ENCODE assay signal across 17 cellular contexts in the genomic region with DNA sequence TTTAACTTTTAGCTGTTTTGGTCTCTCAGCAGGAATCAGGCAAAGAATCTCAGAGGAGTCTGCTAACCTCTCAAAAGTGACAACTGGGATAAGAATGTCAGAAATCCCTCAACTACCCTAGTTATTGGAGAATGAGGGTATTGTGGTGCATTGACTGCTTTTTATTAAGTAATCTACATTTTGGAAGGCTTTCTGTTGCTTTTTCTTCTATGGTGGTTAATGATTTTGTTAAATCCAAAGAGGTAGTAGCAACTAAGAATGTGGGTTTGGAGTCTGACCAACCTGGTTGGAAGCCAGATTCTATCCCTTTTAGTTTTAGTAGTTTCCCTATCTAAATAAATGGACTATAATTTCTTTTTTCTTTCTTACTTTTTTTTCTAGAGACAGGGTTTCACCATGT.
A peak's percentile ranks its signal among the peaks of the same experiment; 100 is the strongest.
DNase-seq lines count a peak whose midpoint lies in the region; ATAC-seq and TF ChIP-seq lines count a peak whose summit lies in the region.
"Had no signal": no experiment of that assay in that cellular context is flagged by ENCODE, and none has a peak within 500 bp of the region (broad histone marks: within the 10 kb centered on the region; RNA-seq: fewer than 3 reads in every experiment).

No MANE protein-coding gene starts in this region.

- no peak overlapping the region for H2BK15ac ChIP-seq in mesendoderm (replicated peaks; ENCODE audit: low read depth)

- no peak overlapping the region for H3K27ac ChIP-seq in mesendoderm (ENCODE audit: low read depth, low read length)
- H3K27ac ChIP-seq: A549; BLaER1 treated with 17β-estradiol and CSF1 and Interleukin-3, amounts not matched to agents 10 nM and 100 nM had no signal

- H3K4me3 ChIP-seq in AG10803 (ENCODE audit: low read length) (no peak overlapping the region), choroid plexus epithelial cell (ENCODE audit: low read depth, low read length) (no peak overlapping the region), mesendoderm (ENCODE audit: low read length) (no peak overlapping the region)
- H3K4me3 ChIP-seq: A549; BLaER1 treated with 17β-estradiol and CSF1 and Interleukin-3, amounts not matched to agents 10 nM and 100 nM had no signal

- H3K27me3 Mint-ChIP-seq in activated CD4-positive, alpha-beta T cell treated with anti-CD3 and anti-CD28 coated beads, Interleukin-2, amount 10 ng/mL, durations not matched to agents 24 days and 14 days: peaks cover 2% of the 10 kb centered on the region

- no peaks in the 10 kb centered on the region for H3K9me3 Mint-ChIP-seq in activated CD4-positive, alpha-beta T cell treated with anti-CD3 and anti-CD28 coated beads, Interleukin-2, amount 10 ng/mL, durations not matched to agents 24 days and 14 days

- no peak overlapping the region for H3K23ac ChIP-seq in mesendoderm (ENCODE audit: low read length)

- no peak overlapping the region for H4K8ac ChIP-seq in mesendoderm (ENCODE audit: low read depth, low read length)

- no peaks in the 10 kb centered on the region for H3K27me3 ChIP-seq in mesendoderm (ENCODE audit: insufficient read depth, low read length, poor library complexity)
- H3K27me3 ChIP-seq: BLaER1 treated with 17β-estradiol and CSF1 and Interleukin-3, amounts not matched to agents 10 nM and 100 nM had no signal

- no peaks in the 10 kb centered on the region for H3K36me3 Mint-ChIP-seq in activated CD4-positive, alpha-beta T cell treated with anti-CD3 and anti-CD28 coated beads, Interleukin-2, amount 10 ng/mL, durations not matched to agents 24 days and 14 days (ENCODE audit: low read depth)

- ATAC-seq in GM19397 (IDR thresholded peaks at IDR 0.05; ENCODE audit: unreplicated experiment) (no peak), GM21786 (IDR thresholded peaks at IDR 0.05; ENCODE audit: unreplicated experiment) (no peak)
- ATAC-seq: A549, HCT116, SK-N-SH treated with all-trans-retinoic acid at 6 μM for 48 hours had no signal

- no peaks in the 10 kb centered on the region for H3K4me1 ChIP-seq in mesendoderm (ENCODE audit: control insufficient read depth, low read depth, low read length)
- H3K4me1 ChIP-seq: BLaER1 treated with 17β-estradiol and CSF1 and Interleukin-3, amounts not matched to agents 10 nM and 100 nM had no signal

- H3K79me1 ChIP-seq in mesendoderm (ENCODE audit: low read length): no peaks in the 10 kb centered on the region

- H3K4me3 Mint-ChIP-seq in activated CD4-positive, alpha-beta T cell treated with anti-CD3 and anti-CD28 coated beads, Interleukin-2, amount 10 ng/mL, durations not matched to agents 24 days and 14 days: no peak overlapping the region

- peak; percentile 89 for DNase-seq in AG10803 (ENCODE audit: low read depth)
- peak; percentile 35 for DNase-seq in LHCN-M2 (ENCODE audit: low read depth)
- peak; percentile 64 for DNase-seq in choroid plexus epithelial cell (ENCODE audit: low read depth)
- peak; percentile 28 for DNase-seq in mesendoderm
- no peak for DNase-seq in activated CD4-positive, alpha-beta T cell treated with anti-CD3 and anti-CD28 coated beads, Interleukin-2, amount 10 ng/mL, durations not matched to agents 24 days and 14 days
- no peak for DNase-seq in NCI-H146 (lab: John Stamatoyannopoulos, UW)
- DNase-seq: DMS 273 treated with DMSO at 0.1 percent for 48 hours, NCI-H1092, NCI-H1694 treated with DMSO at 0.1 percent for 48 hours, NCI-H748 treated with DMSO at 0.1 percent for 48 hours, SHP77 had no signal

- no peak overlapping the region for H3K18ac ChIP-seq in mesendoderm (ENCODE audit: low read length)

- H4K5ac ChIP-seq in mesendoderm (ENCODE audit: low read length): no peak overlapping the region

- no peak overlapping the region for H2BK5ac ChIP-seq in mesendoderm (ENCODE audit: low read length)

- H3K4me1 Mint-ChIP-seq in activated CD4-positive, alpha-beta T cell treated with anti-CD3 and anti-CD28 coated beads, Interleukin-2, amount 10 ng/mL, durations not matched to agents 24 days and 14 days: no peaks in the 10 kb centered on the region

- no peak overlapping the region for H2BK120ac ChIP-seq in mesendoderm (ENCODE audit: low read depth, low read length)

- intact Hi-C loops in activated CD4-positive, alpha-beta T cell treated with anti-CD3 and anti-CD28 coated beads, Interleukin-2, amount 10 ng/mL, durations not matched to agents 24 days and 14 days (cut with micrococcal nuclease): no loop called here

- no peak overlapping the region for H3K56ac ChIP-seq in mesendoderm (ENCODE audit: low read length)

- H3K4me2 ChIP-seq in mesendoderm (ENCODE audit: low read length): no peak overlapping the region
- H3K4me2 ChIP-seq: A549; BLaER1 treated with 17β-estradiol and CSF1 and Interleukin-3, amounts not matched to agents 10 nM and 100 nM had no signal

- H3K79me2 ChIP-seq in mesendoderm (ENCODE audit: control insufficient read depth, insufficient read depth, low read length): no peaks in the 10 kb centered on the region

- H3K36me3 ChIP-seq in mesendoderm (ENCODE audit: control insufficient read depth, insufficient read depth, low read length): no peaks in the 10 kb centered on the region
- H3K36me3 ChIP-seq: BLaER1 treated with 17β-estradiol and CSF1 and Interleukin-3, amounts not matched to agents 10 nM and 100 nM had no signal

- no peak overlapping the region for H3K9ac ChIP-seq in mesendoderm (ENCODE audit: low read length)
- H3K9ac ChIP-seq: BLaER1 treated with 17β-estradiol and CSF1 and Interleukin-3, amounts not matched to agents 10 nM and 100 nM had no signal

- H3K27ac Mint-ChIP-seq in activated CD4-positive, alpha-beta T cell treated with anti-CD3 and anti-CD28 coated beads, Interleukin-2, amount 10 ng/mL, durations not matched to agents 24 days and 14 days: no peak overlapping the region

- TF ChIP-seq CTCF in AG10803 (conservative IDR thresholded peaks at IDR 0.05; ENCODE audit: low read length) (no peak), choroid plexus epithelial cell (conservative IDR thresholded peaks at IDR 0.05; ENCODE audit: low read depth, low read length) (no peak)

- H3K4ac ChIP-seq in mesendoderm (ENCODE audit: low read depth, low read length): no peak overlapping the region

- H2AK5ac ChIP-seq in mesendoderm (ENCODE audit: low read length): no peak overlapping the region

Comparison
In these comparisons a context has a peak if more than half of its experiments do, and no peak if none do; other contexts are left out.
1. DNase-seq: peak in AG10803 (single experiment), LHCN-M2 (single experiment), choroid plexus epithelial cell (single experiment) and mesendoderm (single experiment); none in activated CD4-positive, alpha-beta T cell treated with anti-CD3 and anti-CD28 coated beads, Interleukin-2, amount 10 ng/mL, durations not matched to agents 24 days and 14 days (single experiment) and NCI-H146 (single experiment).